1 cellular context compared by ENCODE assay signal in the genomic region with DNA sequence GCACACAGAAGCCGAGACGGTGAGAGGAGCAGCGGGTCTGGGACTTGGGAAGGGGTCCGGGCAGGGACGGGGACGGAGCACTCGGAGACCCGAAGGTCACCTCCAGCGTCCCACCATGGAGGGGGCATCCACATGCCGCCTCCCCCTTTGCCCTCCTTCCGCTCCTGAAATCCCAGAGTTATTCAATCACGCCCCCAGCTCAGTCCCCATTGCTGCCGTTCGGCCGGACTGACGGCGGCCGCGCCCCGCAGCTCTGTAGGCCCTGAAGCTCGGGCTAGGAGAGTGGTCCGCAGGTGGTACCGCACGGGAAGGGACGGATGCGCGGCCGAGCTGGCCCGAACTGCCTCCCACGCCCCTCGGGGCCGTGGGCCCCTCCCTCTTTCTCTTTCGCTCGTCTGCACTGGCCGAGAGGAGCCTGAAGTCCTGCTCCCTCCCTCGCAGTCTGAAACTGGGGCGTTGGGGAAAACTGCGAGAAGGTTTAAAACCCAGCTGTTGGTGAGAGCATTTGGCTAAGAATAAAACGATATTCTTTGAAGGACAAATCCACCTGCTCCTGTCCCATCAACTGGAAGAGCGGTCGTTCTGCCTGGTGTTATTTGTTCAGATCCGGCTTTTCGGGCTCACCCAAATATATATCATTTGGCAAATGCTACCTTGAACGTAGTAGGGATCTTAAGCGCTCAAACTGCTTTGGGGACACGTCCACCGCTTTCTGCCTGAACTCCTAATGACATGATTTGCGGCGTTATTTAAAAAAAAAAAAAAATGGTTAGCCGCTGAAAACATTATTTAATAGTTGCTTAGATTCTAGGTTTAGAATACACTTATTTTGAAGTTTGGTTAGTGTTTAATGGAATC.
TF ChIP-seq lines count a peak whose summit lies in the region.

No MANE protein-coding gene starts in this region.

TF ChIP-seq in K562, 482 proteins besides CTCF, POLR2A, EP300 and RAD21 (continues in another document):
- TF ChIP-seq CAMTA2 (CRISPR knock-in tag; conservative IDR thresholded peaks at IDR 0.05) (0 out of 2 replicates have a peak, but pooled peaks have one; percentile 6), ZZZ3 (IDR thresholded peaks at IDR 0.05) (no peak), ETV6 (IDR thresholded peaks at IDR 0.05; ENCODE audit: borderline replicate concordance in 1 of 2, low read depth in 2 of 2, low read length in 1 of 2) (no peak), ETV6 (CRISPR knock-in tag; IDR thresholded peaks at IDR 0.05; ENCODE audit: borderline replicate concordance) (no peak), GATAD2A (IDR thresholded peaks at IDR 0.05) (peak; percentile 51; the same call in 1 of the 2 replicates), ARID4B (CRISPR knock-in tag; IDR thresholded peaks at IDR 0.05) (0 out of 2 replicates have a peak, but pooled peaks have one; percentile 14), TCF7L2 (IDR thresholded peaks at IDR 0.05; ENCODE audit: low read depth, low read length) (no peak), ZNF699 (CRISPR knock-in tag; IDR thresholded peaks at IDR 0.05; ENCODE audit: insufficient replicate concordance) (no peak), TGIF2 (CRISPR knock-in tag; IDR thresholded peaks at IDR 0.05) (peak; percentile 74; the same call in 1 of the 2 replicates), NFATC3 (IDR thresholded peaks at IDR 0.05) (no peak), ZNF175 (CRISPR knock-in tag; IDR thresholded peaks at IDR 0.05; ENCODE audit: low read depth) (no peak), GTF2E2 (tag; IDR thresholded peaks at IDR 0.05) (peak; percentile 26; the same call in 1 of the 2 replicates), ZNF184 (CRISPR knock-in tag; IDR thresholded peaks at IDR 0.05) (no peak), TBP (optimal IDR thresholded peaks at IDR 0.05; ENCODE audit: low read depth, low read length) (no peak), TAF9B (IDR thresholded peaks at IDR 0.05; ENCODE audit: partially characterized antibody) (peak; percentile 56), ZNF507 (tag; conservative IDR thresholded peaks at IDR 0.05) (no peak), MIER1 (IDR thresholded peaks at IDR 0.05; ENCODE audit: low read depth) (no peak), C11orf30 (IDR thresholded peaks at IDR 0.05; ENCODE audit: low read depth) (no peak), ZKSCAN3 (CRISPR knock-in tag; IDR thresholded peaks at IDR 0.05) (no peak), BDP1 (IDR thresholded peaks at IDR 0.05; ENCODE audit: insufficient read depth, insufficient read length) (no peak), HEY1 (CRISPR knock-in tag; IDR thresholded peaks at IDR 0.05; ENCODE audit: borderline replicate concordance) (no peak), ZBTB7A (IDR thresholded peaks at IDR 0.05; ENCODE audit: borderline replicate concordance, control insufficient read depth, low read depth, low read length) (peak; percentile 80; the same call in 1 of the 2 replicates), TCF3 (CRISPR knock-in tag; IDR thresholded peaks at IDR 0.05) (no peak), HDAC6 (IDR thresholded peaks at IDR 0.05; ENCODE audit: low read depth, low read length) (no peak), CHAMP1 (IDR thresholded peaks at IDR 0.05) (no peak), ZNF592 (IDR thresholded peaks at IDR 0.05) (no peak), GATA2 (CRISPR knock-in tag; IDR thresholded peaks at IDR 0.05) (no peak), NR4A1 (CRISPR knock-in tag; IDR thresholded peaks at IDR 0.05) (no peak), NR4A1 (tag; IDR thresholded peaks at IDR 0.05) (0 out of 2 replicates have a peak, but pooled peaks have one; percentile 2), TARDBP (IDR thresholded peaks at IDR 0.05) (peak; percentile 21; the same call in 1 of the 2 replicates), MAFF (IDR thresholded peaks at IDR 0.05; ENCODE audit: low read length) (no peak), MAFK (IDR thresholded peaks at IDR 0.05; ENCODE audit: low read length) (no peak), MTA3 (IDR thresholded peaks at IDR 0.05; ENCODE audit: borderline replicate concordance) (0 out of 2 replicates have a peak, but pooled peaks have one; percentile 43), IFI16 (CRISPR knock-in tag; IDR thresholded peaks at IDR 0.05) (no peak), SRSF1 (IDR thresholded peaks at IDR 0.05; ENCODE audit: low read depth, low read length) (no peak)
- TF ChIP-seq, protein P1, sequence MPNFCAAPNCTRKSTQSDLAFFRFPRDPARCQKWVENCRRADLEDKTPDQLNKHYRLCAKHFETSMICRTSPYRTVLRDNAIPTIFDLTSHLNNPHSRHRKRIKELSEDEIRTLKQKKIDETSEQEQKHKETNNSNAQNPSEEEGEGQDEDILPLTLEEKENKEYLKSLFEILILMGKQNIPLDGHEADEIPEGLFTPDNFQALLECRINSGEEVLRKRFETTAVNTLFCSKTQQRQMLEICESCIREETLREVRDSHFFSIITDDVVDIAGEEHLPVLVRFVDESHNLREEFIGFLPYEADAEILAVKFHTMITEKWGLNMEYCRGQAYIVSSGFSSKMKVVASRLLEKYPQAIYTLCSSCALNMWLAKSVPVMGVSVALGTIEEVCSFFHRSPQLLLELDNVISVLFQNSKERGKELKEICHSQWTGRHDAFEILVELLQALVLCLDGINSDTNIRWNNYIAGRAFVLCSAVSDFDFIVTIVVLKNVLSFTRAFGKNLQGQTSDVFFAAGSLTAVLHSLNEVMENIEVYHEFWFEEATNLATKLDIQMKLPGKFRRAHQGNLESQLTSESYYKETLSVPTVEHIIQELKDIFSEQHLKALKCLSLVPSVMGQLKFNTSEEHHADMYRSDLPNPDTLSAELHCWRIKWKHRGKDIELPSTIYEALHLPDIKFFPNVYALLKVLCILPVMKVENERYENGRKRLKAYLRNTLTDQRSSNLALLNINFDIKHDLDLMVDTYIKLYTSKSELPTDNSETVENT (CRISPR knock-in tag; IDR thresholded peaks at IDR 0.05), result no peak
- TF ChIP-seq, protein P2, sequence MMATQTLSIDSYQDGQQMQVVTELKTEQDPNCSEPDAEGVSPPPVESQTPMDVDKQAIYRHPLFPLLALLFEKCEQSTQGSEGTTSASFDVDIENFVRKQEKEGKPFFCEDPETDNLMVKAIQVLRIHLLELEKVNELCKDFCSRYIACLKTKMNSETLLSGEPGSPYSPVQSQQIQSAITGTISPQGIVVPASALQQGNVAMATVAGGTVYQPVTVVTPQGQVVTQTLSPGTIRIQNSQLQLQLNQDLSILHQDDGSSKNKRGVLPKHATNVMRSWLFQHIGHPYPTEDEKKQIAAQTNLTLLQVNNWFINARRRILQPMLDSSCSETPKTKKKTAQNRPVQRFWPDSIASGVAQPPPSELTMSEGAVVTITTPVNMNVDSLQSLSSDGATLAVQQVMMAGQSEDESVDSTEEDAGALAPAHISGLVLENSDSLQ (IDR thresholded peaks at IDR 0.05), result no peak
- TF ChIP-seq, protein P3, sequence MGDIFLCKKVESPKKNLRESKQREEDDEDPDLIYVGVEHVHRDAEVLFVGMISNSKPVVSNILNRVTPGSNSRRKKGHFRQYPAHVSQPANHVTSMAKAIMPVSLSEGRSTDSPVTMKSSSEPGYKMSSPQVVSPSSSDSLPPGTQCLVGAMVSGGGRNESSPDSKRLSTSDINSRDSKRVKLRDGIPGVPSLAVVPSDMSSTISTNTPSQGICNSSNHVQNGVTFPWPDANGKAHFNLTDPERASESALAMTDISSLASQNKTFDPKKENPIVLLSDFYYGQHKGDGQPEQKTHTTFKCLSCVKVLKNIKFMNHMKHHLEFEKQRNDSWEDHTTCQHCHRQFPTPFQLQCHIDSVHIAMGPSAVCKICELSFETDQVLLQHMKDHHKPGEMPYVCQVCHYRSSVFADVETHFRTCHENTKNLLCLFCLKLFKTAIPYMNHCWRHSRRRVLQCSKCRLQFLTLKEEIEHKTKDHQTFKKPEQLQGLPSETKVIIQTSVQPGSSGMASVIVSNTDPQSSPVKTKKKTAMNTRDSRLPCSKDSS (IDR thresholded peaks at IDR 0.05; ENCODE audit: low read depth, partially characterized antibody), result no peak
- TF ChIP-seq, protein P4, sequence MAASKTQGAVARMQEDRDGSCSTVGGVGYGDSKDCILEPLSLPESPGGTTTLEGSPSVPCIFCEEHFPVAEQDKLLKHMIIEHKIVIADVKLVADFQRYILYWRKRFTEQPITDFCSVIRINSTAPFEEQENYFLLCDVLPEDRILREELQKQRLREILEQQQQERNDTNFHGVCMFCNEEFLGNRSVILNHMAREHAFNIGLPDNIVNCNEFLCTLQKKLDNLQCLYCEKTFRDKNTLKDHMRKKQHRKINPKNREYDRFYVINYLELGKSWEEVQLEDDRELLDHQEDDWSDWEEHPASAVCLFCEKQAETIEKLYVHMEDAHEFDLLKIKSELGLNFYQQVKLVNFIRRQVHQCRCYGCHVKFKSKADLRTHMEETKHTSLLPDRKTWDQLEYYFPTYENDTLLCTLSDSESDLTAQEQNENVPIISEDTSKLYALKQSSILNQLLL (CRISPR knock-in tag; IDR thresholded peaks at IDR 0.05; ENCODE audit: borderline replicate concordance), result no peak
- TF ChIP-seq, protein P5, sequence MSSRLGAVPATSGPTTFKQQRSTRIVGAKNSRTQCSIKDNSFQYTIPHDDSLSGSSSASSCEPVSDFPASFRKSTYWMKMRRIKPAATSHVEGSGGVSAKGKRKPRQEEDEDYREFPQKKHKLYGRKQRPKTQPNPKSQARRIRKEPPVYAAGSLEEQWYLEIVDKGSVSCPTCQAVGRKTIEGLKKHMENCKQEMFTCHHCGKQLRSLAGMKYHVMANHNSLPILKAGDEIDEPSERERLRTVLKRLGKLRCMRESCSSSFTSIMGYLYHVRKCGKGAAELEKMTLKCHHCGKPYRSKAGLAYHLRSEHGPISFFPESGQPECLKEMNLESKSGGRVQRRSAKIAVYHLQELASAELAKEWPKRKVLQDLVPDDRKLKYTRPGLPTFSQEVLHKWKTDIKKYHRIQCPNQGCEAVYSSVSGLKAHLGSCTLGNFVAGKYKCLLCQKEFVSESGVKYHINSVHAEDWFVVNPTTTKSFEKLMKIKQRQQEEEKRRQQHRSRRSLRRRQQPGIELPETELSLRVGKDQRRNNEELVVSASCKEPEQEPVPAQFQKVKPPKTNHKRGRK (tag; IDR thresholded peaks at IDR 0.05), result no peak
